In genomic region chr1:25204797-25205441, GRCh38 we compare ENCODE assay signal across 8 cellular contexts. TPM values are rescaled to one million over a fixed set of nuclear protein-coding genes. Genes with fewer than 3 reads are reported as not detected.
DNase-seq lines count a peak whose midpoint lies in the region; ATAC-seq, FAIRE-seq and TF ChIP-seq lines count a peak whose summit lies in the region.

No MANE protein-coding gene starts in this region.

- H3K4me2 ChIP-seq in A549 = no peak overlapping the region

- TF ChIP-seq CTCF in A549 (IDR thresholded peaks at IDR 0.05) (peak; percentile 69), WI38 (IDR thresholded peaks at IDR 0.05; ENCODE audit: low read depth, low read length) (peak; percentile 52), pancreas (IDR thresholded peaks at IDR 0.05) (peak; percentile 56 to 79 (median 68))

- H3K9me3 ChIP-seq in A549 (no peaks in the 10 kb centered on the region), pancreas (no peaks in the 10 kb centered on the region)

- H3K4me3 ChIP-seq in A549 (no peak overlapping the region), WI38 (ENCODE audit: low read depth, low read length) (no peak overlapping the region), pancreas (no peak overlapping the region)

- H3K36me3 ChIP-seq in pancreas = no peaks in the 10 kb centered on the region

- H3K27ac ChIP-seq in A549 (no peak overlapping the region), pancreas (no peak overlapping the region)

- POLR2A ChIA-PET in A549 (lab: Yijun Ruan, JAX) = interaction anchor here (1.0 kb wide), 1 partner anchor 18 kb away, joined by 3 read pairs; no protein-coding TSS in a partner anchor

- intact Hi-C loops in pancreas (cut with DNase I) = loop anchor here in 1 of 3 donors (5.0 kb wide), 1 partner anchor 358 kb away; no protein-coding TSS in a partner anchor

- no peak for TF ChIP-seq EP300 in A549 (IDR thresholded peaks at IDR 0.05)

- WGBS in A549 (ENCODE audit: missing lambda C conversion rate) = 49% methylated on average over 8 of the region's 8 CpGs
- WGBS in pancreas, 2 donors = 50 to 52% methylated on average over 8 of the region's 8 CpGs

- ATAC-seq in A549 = peak; percentile 70; a peak in 4 of 6 replicates
- ATAC-seq in pancreas = peak; percentile 48 to 83 (median 80)
- no peak for ATAC-seq in HG03439 (IDR thresholded peaks at IDR 0.05; ENCODE audit: unreplicated experiment)
- no peak for ATAC-seq in GM18519 (IDR thresholded peaks at IDR 0.05; ENCODE audit: low FRiP score, unreplicated experiment)

- H3K4me1 ChIP-seq in A549 = no peaks in the 10 kb centered on the region
- H3K4me1 ChIP-seq in pancreas = no peaks in the 10 kb centered on the region

- TF ChIP-seq POLR2A in A549 (IDR thresholded peaks at IDR 0.05; ENCODE audit: low read length) = no peak

- peak; percentile 64 to 68 for TF ChIP-seq RAD21 in A549 (conservative IDR thresholded peaks at IDR 0.05 in 1 of 2, IDR thresholded peaks at IDR 0.05 in 1 of 2)

- DNase-seq in A549 (ENCODE audit: low read depth in 1 of 2, low spot score in 1 of 2) (peak; percentile 32 to 42), GM04504 (ENCODE audit: low read depth) (peak; percentile 61), NCI-H1694 (lab: John Stamatoyannopoulos, UW) (peak; percentile 46), frontal cortex (ENCODE audit: low spot score in 2 of 2) (peak; percentile 52 to 65), pancreas (peak in 1 of 6 donors; percentile 18)

- CTCF ChIA-PET in A549 (lab: Yijun Ruan, JAX) = interaction anchor here (0.6 to 3.9 kb wide), 47 partner anchors 8 to 1169 kb away, joined by 3 to 40 read pairs (median 4); no protein-coding TSS in a partner anchor

- no peaks in the 10 kb centered on the region for H3K27me3 ChIP-seq in pancreas

- no peak for FAIRE-seq in A549 (lab: Jason Lieb, UNC)
- peak; percentile 19 for FAIRE-seq in frontal cortex (lab: Jason Lieb, UNC)
- no peak for FAIRE-seq in pancreas (lab: Jason Lieb, UNC)

TF ChIP-seq in A549, 52 proteins besides CTCF, POLR2A, EP300 and RAD21:
- TF ChIP-seq SMC3 (IDR thresholded peaks at IDR 0.05) (peak; percentile 55), RNF2 (IDR thresholded peaks at IDR 0.05; ENCODE audit: borderline replicate concordance, low read depth) (no peak)

RNA-seq across cellular contexts. Expression of gene SYF2, which starts 27.4 kb away (rescaled TPM):
- polyA plus RNA-seq in A549 (2011; rRNA removed) (29.7 and 38.6 TPM in 2 replicates), A549 (2017; fragmentation: RNase III; extraction: RNeasy Plus Mini Kit Qiagen cat#74134 plus additional on column Dnase treatment) (36.0 to 39.7 TPM (median 38.6 TPM) in 3 replicates), pancreas (10 to 100 TPM; 35.7 to 49.3 TPM)
- 9.2 and 12.2 TPM in 2 replicates for polyA plus RNA-seq in A549 (2012; cell fraction: cytosol; rRNA removed)
- 3.1 and 5.2 TPM in 2 replicates for polyA plus RNA-seq in A549 (2012; cell fraction: nucleus; rRNA removed)
- polyA minus RNA-seq in A549 (2011; rRNA and poly(A)+ RNA removed) = 2.4 and 3.7 TPM in 2 replicates
- total RNA-seq in frontal cortex (34.2 TPM), pancreas (10 to 100 TPM; 19.0 to 24.9 (median 21.6) TPM)

RNA-seq across cellular contexts. Expression of gene RSRP1, which starts 42.3 kb away (rescaled TPM):
- 45.0 and 50.6 TPM in 2 replicates for polyA plus RNA-seq in A549 (2011; rRNA removed)
- 13.9 and 17.4 TPM in 2 replicates for polyA plus RNA-seq in A549 (2012; cell fraction: cytosol; rRNA removed)
- polyA plus RNA-seq in A549 (2012; cell fraction: nucleus; rRNA removed) = 67.3 and 70.0 TPM in 2 replicates
- polyA plus RNA-seq in A549 (2017; fragmentation: RNase III; extraction: RNeasy Plus Mini Kit Qiagen cat#74134 plus additional on column Dnase treatment) = 32.8 to 36.2 TPM (median 34.5 TPM) in 3 replicates
- 24.4 and 24.7 TPM in 2 replicates for polyA minus RNA-seq in A549 (2011; rRNA and poly(A)+ RNA removed)
- total RNA-seq in frontal cortex = 48.5 TPM
- 10 to 100 TPM; 20.3 to 87.9 (median 33.7) TPM for total RNA-seq in pancreas
- 100 to 1,000 TPM; 102 to 126 TPM for polyA plus RNA-seq in pancreas

Comparison
In these comparisons a context has a peak if more than half of its experiments do, and no peak if none do; other contexts are left out.
1. ATAC-seq: peak in A549 (2 of 2) and pancreas (4 of 4); none in HG03439 (single experiment) and GM18519 (single experiment).
2. Peak in every context shown above with its lines, with median percentiles within 50 percentile points of each other: CTCF ChIP-seq.